In the genomic region with DNA sequence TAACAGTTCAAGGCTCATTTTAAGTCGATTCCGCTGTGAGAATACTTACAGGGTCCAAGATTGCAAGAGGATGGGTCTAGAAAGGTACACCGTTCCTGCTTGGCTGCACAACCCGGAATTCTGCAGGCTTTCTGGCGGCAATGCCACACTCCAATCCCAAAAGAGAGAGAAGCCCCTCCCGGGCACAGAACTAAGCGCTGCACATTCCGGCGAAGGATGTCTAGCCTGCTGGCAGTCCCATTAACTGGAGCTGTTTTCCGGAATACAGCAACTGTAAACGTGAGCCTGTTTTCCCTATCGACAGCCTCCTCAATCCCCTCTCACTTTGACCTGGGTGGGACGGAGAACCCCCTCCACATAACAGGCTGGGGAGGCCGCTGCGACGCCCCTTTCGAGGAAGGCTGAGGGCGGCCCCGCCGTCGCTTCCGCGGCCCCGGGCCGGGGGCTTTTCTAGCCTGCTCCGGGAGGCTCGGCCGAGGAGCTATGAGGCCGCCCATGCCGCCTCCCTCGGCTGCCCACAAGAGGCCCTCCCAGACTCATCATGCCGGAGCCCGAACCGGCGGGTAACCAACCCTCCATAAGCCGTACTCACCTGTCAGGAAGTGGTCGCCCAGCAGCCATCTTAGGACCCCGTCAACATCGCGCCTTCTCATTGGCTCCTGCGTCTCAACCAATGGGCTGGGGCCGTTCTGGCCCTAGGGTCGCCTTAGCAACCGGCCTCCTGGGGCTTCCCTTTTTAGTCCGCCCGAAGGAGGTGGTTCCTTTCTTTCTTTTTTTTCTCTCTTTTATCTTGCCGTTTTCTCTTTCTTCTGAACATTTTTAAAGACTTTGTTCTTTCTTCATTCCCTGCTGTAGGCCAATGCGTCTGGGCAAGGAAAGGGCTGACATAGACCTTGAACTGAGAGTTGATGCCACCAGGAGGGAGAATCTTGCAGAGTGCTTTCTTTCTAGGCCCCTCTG, we compare ENCODE assay signal across 1 cellular context.
TF ChIP-seq lines count a peak whose summit lies in the region.

A gene (minus strand): TSS at position 647 of the 960 bp plus-strand sequence. CDS start 5,909 bp downstream, outside the sequence.

TF ChIP-seq in SK-N-SH, 30 proteins besides CTCF, POLR2A, EP300 and RAD21 (continued from another document):
- no peak for TF ChIP-seq TEAD4 (IDR thresholded peaks at IDR 0.05; ENCODE audit: borderline replicate concordance, insufficient read depth)
- no peak for TF ChIP-seq FOXJ3 (CRISPR knock-in tag; IDR thresholded peaks at IDR 0.05)
- TF ChIP-seq, protein P1, sequence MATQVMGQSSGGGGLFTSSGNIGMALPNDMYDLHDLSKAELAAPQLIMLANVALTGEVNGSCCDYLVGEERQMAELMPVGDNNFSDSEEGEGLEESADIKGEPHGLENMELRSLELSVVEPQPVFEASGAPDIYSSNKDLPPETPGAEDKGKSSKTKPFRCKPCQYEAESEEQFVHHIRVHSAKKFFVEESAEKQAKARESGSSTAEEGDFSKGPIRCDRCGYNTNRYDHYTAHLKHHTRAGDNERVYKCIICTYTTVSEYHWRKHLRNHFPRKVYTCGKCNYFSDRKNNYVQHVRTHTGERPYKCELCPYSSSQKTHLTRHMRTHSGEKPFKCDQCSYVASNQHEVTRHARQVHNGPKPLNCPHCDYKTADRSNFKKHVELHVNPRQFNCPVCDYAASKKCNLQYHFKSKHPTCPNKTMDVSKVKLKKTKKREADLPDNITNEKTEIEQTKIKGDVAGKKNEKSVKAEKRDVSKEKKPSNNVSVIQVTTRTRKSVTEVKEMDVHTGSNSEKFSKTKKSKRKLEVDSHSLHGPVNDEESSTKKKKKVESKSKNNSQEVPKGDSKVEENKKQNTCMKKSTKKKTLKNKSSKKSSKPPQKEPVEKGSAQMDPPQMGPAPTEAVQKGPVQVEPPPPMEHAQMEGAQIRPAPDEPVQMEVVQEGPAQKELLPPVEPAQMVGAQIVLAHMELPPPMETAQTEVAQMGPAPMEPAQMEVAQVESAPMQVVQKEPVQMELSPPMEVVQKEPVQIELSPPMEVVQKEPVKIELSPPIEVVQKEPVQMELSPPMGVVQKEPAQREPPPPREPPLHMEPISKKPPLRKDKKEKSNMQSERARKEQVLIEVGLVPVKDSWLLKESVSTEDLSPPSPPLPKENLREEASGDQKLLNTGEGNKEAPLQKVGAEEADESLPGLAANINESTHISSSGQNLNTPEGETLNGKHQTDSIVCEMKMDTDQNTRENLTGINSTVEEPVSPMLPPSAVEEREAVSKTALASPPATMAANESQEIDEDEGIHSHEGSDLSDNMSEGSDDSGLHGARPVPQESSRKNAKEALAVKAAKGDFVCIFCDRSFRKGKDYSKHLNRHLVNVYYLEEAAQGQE (IDR thresholded peaks at IDR 0.05; ENCODE audit: low read depth, low read length): peak; percentile 51; the same call in 1 of the 2 replicates
- TF ChIP-seq FOSL2 (IDR thresholded peaks at IDR 0.05; ENCODE audit: borderline replicate concordance, low read depth): no peak
- no peak for TF ChIP-seq JUND (IDR thresholded peaks at IDR 0.05)
- peak; percentile 95 for TF ChIP-seq TAF1 (IDR thresholded peaks at IDR 0.05; ENCODE audit: borderline replicate concordance, low read depth, low read length)
- peak; percentile 92 for TF ChIP-seq POLR2AphosphoS5 (IDR thresholded peaks at IDR 0.05; ENCODE audit: low read depth, low read length)
- TF ChIP-seq NFIC (IDR thresholded peaks at IDR 0.05; ENCODE audit: borderline replicate concordance): no peak
- no peak for TF ChIP-seq FOXM1 (IDR thresholded peaks at IDR 0.05; ENCODE audit: low read depth)
- TF ChIP-seq, protein P2, sequence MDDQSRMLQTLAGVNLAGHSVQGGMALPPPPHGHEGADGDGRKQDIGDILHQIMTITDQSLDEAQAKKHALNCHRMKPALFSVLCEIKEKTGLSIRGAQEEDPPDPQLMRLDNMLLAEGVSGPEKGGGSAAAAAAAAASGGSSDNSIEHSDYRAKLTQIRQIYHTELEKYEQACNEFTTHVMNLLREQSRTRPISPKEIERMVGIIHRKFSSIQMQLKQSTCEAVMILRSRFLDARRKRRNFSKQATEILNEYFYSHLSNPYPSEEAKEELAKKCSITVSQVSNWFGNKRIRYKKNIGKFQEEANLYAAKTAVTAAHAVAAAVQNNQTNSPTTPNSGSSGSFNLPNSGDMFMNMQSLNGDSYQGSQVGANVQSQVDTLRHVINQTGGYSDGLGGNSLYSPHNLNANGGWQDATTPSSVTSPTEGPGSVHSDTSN (IDR thresholded peaks at IDR 0.05): 0 out of 2 replicates have a peak, but pooled peaks have one; percentile 13
TF ChIP-seq in SK-N-SH: peak in this region for 11.
